19 cellular contexts compared by ENCODE assay signal in the genomic region with DNA sequence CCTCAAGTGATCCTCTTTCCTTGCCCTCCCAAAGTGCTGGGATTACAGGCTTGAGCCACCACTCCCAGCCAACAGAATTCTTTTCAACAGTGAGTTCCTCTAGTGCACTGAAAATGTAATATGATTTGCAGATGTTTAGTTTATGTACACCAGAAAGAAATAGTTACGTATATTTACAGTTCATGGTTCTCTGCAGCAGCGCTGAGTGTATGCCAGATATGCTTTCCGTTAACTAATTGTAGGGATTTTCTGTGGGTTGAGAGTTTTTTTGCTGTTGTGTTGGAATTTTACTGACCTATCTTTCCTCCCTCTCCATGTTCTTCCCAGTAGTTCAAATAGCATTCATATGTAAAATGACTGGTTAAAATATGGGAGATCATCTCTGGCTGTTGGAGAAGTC. TPM values are rescaled to one million over a fixed set of nuclear protein-coding genes. Genes with fewer than 3 reads are reported as not detected.
DNase-seq lines count a peak whose midpoint lies in the region; ATAC-seq and TF ChIP-seq lines count a peak whose summit lies in the region.
"Had no signal": no experiment of that assay in that cellular context is flagged by ENCODE, and none has a peak within 500 bp of the region (broad histone marks: within the 10 kb centered on the region; RNA-seq: fewer than 3 reads in every experiment).

No MANE protein-coding gene starts in this region.

- no peaks in the 10 kb centered on the region for H3K36me3 Mint-ChIP-seq in naive B cell
- H3K36me3 Mint-ChIP-seq: activated naive CD4-positive, alpha-beta T cell treated with anti-CD3 and anti-CD28 coated beads, Interleukin-2, amount 50 U/mL, for 72 hours; naive thymus-derived CD8-positive, alpha-beta T cell; type B pancreatic cell had no signal

- peaks cover 18% of the 10 kb centered on the region for H3F3A ChIP-seq in SK-N-SH (replicated peaks; ENCODE audit: insufficient read depth)

- H4K20me1 ChIP-seq in SK-N-SH (ENCODE audit: insufficient read depth) = no peaks in the 10 kb centered on the region

- CTCF ChIA-PET in SK-N-SH (lab: Yijun Ruan, JAX) = interaction anchor here (1.1 kb wide), 1 partner anchor 12 kb away, joined by 3 read pairs; no protein-coding TSS in a partner anchor

- intact Hi-C loops in colonic mucosa (cut with DNase I) (no loop called here), tibial artery (cut with DNase I; ENCODE audit: low total_unique reads) (no loop called here)

- H3K4me1 ChIP-seq in SK-N-SH (ENCODE audit: control insufficient read depth in 1 of 2, insufficient read depth in 2 of 2, low read depth in 1 of 2, low read length in 1 of 2) (peaks cover 36 to 50% of the 10 kb centered on the region in 2 experiments), colonic mucosa (peaks cover 3% of the 10 kb centered on the region), tibial artery (peaks cover 0 to 98% (median 66%) of the 10 kb centered on the region in 4 donors)

- H3K27me3 ChIP-seq in SK-N-SH (ENCODE audit: insufficient read depth) (no peaks in the 10 kb centered on the region), colonic mucosa (no peaks in the 10 kb centered on the region), tibial artery (no peaks in the 10 kb centered on the region)
- H3K27me3 ChIP-seq: left lung had no signal

- no peak overlapping the region for H3K9ac ChIP-seq in SK-N-SH
- no peak overlapping the region for H3K9ac ChIP-seq in colonic mucosa (ENCODE audit: low read depth in 2 of 2, low read length in 2 of 2)

- WGBS in SK-N-SH (ENCODE audit: low lambda C conversion rate) = 94% methylated on average over 3 of the region's 3 CpGs

- H3K9me3 ChIP-seq in SK-N-SH (no peaks in the 10 kb centered on the region), colonic mucosa (no peaks in the 10 kb centered on the region), tibial artery (no peaks in the 10 kb centered on the region)
- H3K9me3 ChIP-seq: left lung had no signal

- H3K4me1 Mint-ChIP-seq in naive B cell = peaks cover 72 to 93% (median 83%) of the 10 kb centered on the region in 3 donors

- H3K9me2 ChIP-seq in SK-N-SH = no peaks in the 10 kb centered on the region

- no peak for ATAC-seq in SK-N-SH treated with all-trans-retinoic acid at 6 μM for 48 hours
- no peak for ATAC-seq in naive B cell (ENCODE audit: low read depth in 2 of 2)
- ATAC-seq: activated naive CD4-positive, alpha-beta T cell treated with anti-CD3 and anti-CD28 coated beads, Interleukin-2, amount 50 U/mL, for 72 hours; activated T-cell treated with anti-CD3 and anti-CD28 coated beads, Interleukin-2, amount 50 U/mL, for 4 hours; naive thymus-derived CD8-positive, alpha-beta T cell had no signal

- TF ChIP-seq CTCF in SK-N-SH (IDR thresholded peaks at IDR 0.05) (no peak), colonic mucosa (IDR thresholded peaks at IDR 0.05) (no peak), tibial artery (IDR thresholded peaks at IDR 0.05) (no peak)

- H3K4me2 ChIP-seq in SK-N-SH = no peak overlapping the region

- no peak overlapping the region for H3K4me3 ChIP-seq in SK-N-SH (ENCODE audit: low read depth in 2 of 2, low read length in 1 of 2)
- no peak overlapping the region for H3K4me3 ChIP-seq in colonic mucosa
- H3K4me3 ChIP-seq in tibial artery = no peak overlapping the region
- H3K4me3 ChIP-seq: left lung had no signal

- H3K27ac ChIP-seq in SK-N-SH (ENCODE audit: low read depth in 2 of 2, low read length in 1 of 2) (peak overlapping the region; percentile 86 to 88), colonic mucosa (peak overlapping the region; percentile 64), tibial artery (peak overlapping the region; percentile 71 to 75)
- H3K27ac ChIP-seq: 22Rv1 had no signal

- TF ChIP-seq RAD21 in SK-N-SH (IDR thresholded peaks at IDR 0.05; ENCODE audit: low read length) = no peak

- H3K36me3 ChIP-seq in SK-N-SH (replicated peaks in 1 of 2; ENCODE audit: control insufficient read depth in 1 of 2, insufficient read depth in 2 of 2, low read length in 1 of 2) (no peaks in the 10 kb centered on the region), colonic mucosa (no peaks in the 10 kb centered on the region), tibial artery (no peaks in the 10 kb centered on the region)
- H3K36me3 ChIP-seq: left lung had no signal

- no peak for TF ChIP-seq EP300 in SK-N-SH (IDR thresholded peaks at IDR 0.05; ENCODE audit: borderline replicate concordance in 1 of 2, low read depth in 1 of 2, low read length in 1 of 2)

- no peak overlapping the region for H2AFZ ChIP-seq in SK-N-SH (ENCODE audit: low read depth)

- H3K27ac Mint-ChIP-seq in naive B cell = peak overlapping the region; percentile 6 to 93 (median 84)
- H3K27ac Mint-ChIP-seq: activated naive CD4-positive, alpha-beta T cell treated with anti-CD3 and anti-CD28 coated beads, Interleukin-2, amount 50 U/mL, for 72 hours had no signal

- DNase-seq in SK-N-SH = no peak
- DNase-seq in colonic mucosa = no peak
- no peak for DNase-seq in naive B cell
- DNase-seq in tibial artery = no peak
- no peak for DNase-seq in NCI-H1930 (lab: John Stamatoyannopoulos, UW)
- DNase-seq in NCI-H446 treated with DMSO at 0.1 percent for 48 hours (lab: John Stamatoyannopoulos, UW) = no peak
- DNase-seq in HT-29 (ENCODE audit: low spot score) = no peak
- DNase-seq: activated CD4-positive, alpha-beta T cell treated with anti-CD3 and anti-CD28 coated beads, Interleukin-2, amount 50 U/mL, for 4 hours; activated T-cell treated with anti-CD3 and anti-CD28 coated beads, Interleukin-2, amount 50 U/mL, for 4 hours; central memory CD4-positive, alpha-beta T cell; DMS 273 treated with DMSO at 0.1 percent for 48 hours; left lung; naive thymus-derived CD8-positive, alpha-beta T cell; NCI-H2081 treated with DMSO at 0.1 percent for 48 hours; NCI-H526 had no signal

- peaks cover 69% of the 10 kb centered on the region for H3K79me2 ChIP-seq in SK-N-SH (ENCODE audit: insufficient read depth)

- peak overlapping the region in 5 of 8 donors; percentile 2 to 72 (median 33) for H3K4me3 Mint-ChIP-seq in naive B cell
- H3K4me3 Mint-ChIP-seq: activated T-cell treated with anti-CD3 and anti-CD28 coated beads, Interleukin-2, amount 50 U/mL, for 4 hours; naive thymus-derived CD8-positive, alpha-beta T cell; type B pancreatic cell had no signal

- POLR2A ChIA-PET in SK-N-SH (lab: Yijun Ruan, JAX) = no interaction called here

- H3K9me3 Mint-ChIP-seq in naive B cell = no peaks in the 10 kb centered on the region
- H3K9me3 Mint-ChIP-seq: activated naive CD4-positive, alpha-beta T cell treated with anti-CD3 and anti-CD28 coated beads, Interleukin-2, amount 50 U/mL, for 72 hours; activated T-cell treated with anti-CD3 and anti-CD28 coated beads, Interleukin-2, amount 50 U/mL, for 4 hours; naive thymus-derived CD8-positive, alpha-beta T cell; type B pancreatic cell had no signal

- H3K27me3 Mint-ChIP-seq in naive B cell = no peaks in the 10 kb centered on the region
- H3K27me3 Mint-ChIP-seq: type B pancreatic cell had no signal

TF ChIP-seq in SK-N-SH, 30 proteins besides CTCF, POLR2A, EP300 and RAD21 (continues in another document):
- TF ChIP-seq, protein P1, sequence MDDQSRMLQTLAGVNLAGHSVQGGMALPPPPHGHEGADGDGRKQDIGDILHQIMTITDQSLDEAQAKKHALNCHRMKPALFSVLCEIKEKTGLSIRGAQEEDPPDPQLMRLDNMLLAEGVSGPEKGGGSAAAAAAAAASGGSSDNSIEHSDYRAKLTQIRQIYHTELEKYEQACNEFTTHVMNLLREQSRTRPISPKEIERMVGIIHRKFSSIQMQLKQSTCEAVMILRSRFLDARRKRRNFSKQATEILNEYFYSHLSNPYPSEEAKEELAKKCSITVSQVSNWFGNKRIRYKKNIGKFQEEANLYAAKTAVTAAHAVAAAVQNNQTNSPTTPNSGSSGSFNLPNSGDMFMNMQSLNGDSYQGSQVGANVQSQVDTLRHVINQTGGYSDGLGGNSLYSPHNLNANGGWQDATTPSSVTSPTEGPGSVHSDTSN (IDR thresholded peaks at IDR 0.05) = no peak
- TF ChIP-seq RCOR1 (IDR thresholded peaks at IDR 0.05; ENCODE audit: low read length) (no peak), NFIC (IDR thresholded peaks at IDR 0.05; ENCODE audit: borderline replicate concordance) (no peak), FOSL2 (IDR thresholded peaks at IDR 0.05; ENCODE audit: borderline replicate concordance, low read depth) (no peak), GABPA (IDR thresholded peaks at IDR 0.05; ENCODE audit: low read depth) (no peak)

TF ChIP-seq in SK-N-SH treated with all-trans-retinoic acid at 6 μM for 48 hours, 23 proteins besides CTCF, POLR2A, EP300 and RAD21 (continues in another document):
- no peak for TF ChIP-seq ZC3H10 (CRISPR knock-in tag; IDR thresholded peaks at IDR 0.05)
- no peak for TF ChIP-seq ESRRG (CRISPR knock-in tag; IDR thresholded peaks at IDR 0.05)
- no peak for TF ChIP-seq ZNF70 (CRISPR knock-in tag; IDR thresholded peaks at IDR 0.05)
- no peak for TF ChIP-seq OSR1 (CRISPR knock-in tag; IDR thresholded peaks at IDR 0.05)
- TF ChIP-seq, protein P2, sequence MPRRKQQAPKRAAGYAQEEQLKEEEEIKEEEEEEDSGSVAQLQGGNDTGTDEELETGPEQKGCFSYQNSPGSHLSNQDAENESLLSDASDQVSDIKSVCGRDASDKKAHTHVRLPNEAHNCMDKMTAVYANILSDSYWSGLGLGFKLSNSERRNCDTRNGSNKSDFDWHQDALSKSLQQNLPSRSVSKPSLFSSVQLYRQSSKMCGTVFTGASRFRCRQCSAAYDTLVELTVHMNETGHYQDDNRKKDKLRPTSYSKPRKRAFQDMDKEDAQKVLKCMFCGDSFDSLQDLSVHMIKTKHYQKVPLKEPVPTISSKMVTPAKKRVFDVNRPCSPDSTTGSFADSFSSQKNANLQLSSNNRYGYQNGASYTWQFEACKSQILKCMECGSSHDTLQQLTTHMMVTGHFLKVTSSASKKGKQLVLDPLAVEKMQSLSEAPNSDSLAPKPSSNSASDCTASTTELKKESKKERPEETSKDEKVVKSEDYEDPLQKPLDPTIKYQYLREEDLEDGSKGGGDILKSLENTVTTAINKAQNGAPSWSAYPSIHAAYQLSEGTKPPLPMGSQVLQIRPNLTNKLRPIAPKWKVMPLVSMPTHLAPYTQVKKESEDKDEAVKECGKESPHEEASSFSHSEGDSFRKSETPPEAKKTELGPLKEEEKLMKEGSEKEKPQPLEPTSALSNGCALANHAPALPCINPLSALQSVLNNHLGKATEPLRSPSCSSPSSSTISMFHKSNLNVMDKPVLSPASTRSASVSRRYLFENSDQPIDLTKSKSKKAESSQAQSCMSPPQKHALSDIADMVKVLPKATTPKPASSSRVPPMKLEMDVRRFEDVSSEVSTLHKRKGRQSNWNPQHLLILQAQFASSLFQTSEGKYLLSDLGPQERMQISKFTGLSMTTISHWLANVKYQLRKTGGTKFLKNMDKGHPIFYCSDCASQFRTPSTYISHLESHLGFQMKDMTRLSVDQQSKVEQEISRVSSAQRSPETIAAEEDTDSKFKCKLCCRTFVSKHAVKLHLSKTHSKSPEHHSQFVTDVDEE (CRISPR knock-in tag; IDR thresholded peaks at IDR 0.05) = no peak
- no peak for TF ChIP-seq ZFP3 (CRISPR knock-in tag; IDR thresholded peaks at IDR 0.05)
- TF ChIP-seq TOX (CRISPR knock-in tag; IDR thresholded peaks at IDR 0.05; ENCODE audit: borderline replicate concordance) = no peak

RNA-seq across cellular contexts. Expression of a gene that starts 44.0 kb away (rescaled TPM):
- polyA plus RNA-seq in SK-N-SH (2012; rRNA removed) (3.7 and 4.4 TPM in 2 replicates), naive B cell (ENCODE audit: low read depth in 6 of 6) (10 to 100 TPM in 2 of 6 donors, 1 to 10 TPM in 4; 4.3 to 14.5 (median 7.5) TPM)
- polyA plus RNA-seq in SK-N-SH (2012; cell fraction: cytosol; rRNA removed) = 4.0 and 4.1 TPM in 2 replicates
- polyA plus RNA-seq in SK-N-SH (2012; cell fraction: nucleus; rRNA removed) = 6.2 and 7.7 TPM in 2 replicates
- total RNA-seq in colonic mucosa = 10 to 100 TPM; 48.9 to 81.2 TPM
- total RNA-seq in HT-29 (2014; rRNA removed; shearing (Covaris generic)) = 7.8 and 8.7 TPM in 2 replicates
- polyA plus RNA-seq: naive thymus-derived CD8-positive, alpha-beta T cell had no signal
